In genomic region chr1:116401646-116402176, GRCh38 we compare ENCODE assay signal across 26 cellular contexts. TPM values are rescaled to one million over a fixed set of nuclear protein-coding genes. Genes with fewer than 3 reads are reported as not detected.
DNase-seq lines count a peak whose midpoint lies in the region; ATAC-seq and TF ChIP-seq lines count a peak whose summit lies in the region.
"Had no signal": no experiment of that assay in that cellular context is flagged by ENCODE, and none has a peak within 500 bp of the region (broad histone marks: within the 10 kb centered on the region; RNA-seq: fewer than 3 reads in every experiment).

No MANE protein-coding gene starts in this region.

- peak overlapping the region; percentile 23 for H3K27ac ChIP-seq in naive thymus-derived CD4-positive, alpha-beta T cell (ENCODE audit: low read depth, low read length)
- no peak overlapping the region for H3K27ac ChIP-seq in ascending aorta
- H3K27ac ChIP-seq: BLaER1, HL-60, psoas muscle, SJSA1 had no signal

- H3K9me3 ChIP-seq in Caco-2 (no peaks in the 10 kb centered on the region), ascending aorta (no peaks in the 10 kb centered on the region)
- H3K9me3 ChIP-seq in naive thymus-derived CD4-positive, alpha-beta T cell (ENCODE audit: control insufficient read depth in 2 of 3, low read length in 3 of 3) = no peaks in the 10 kb centered on the region
- H3K9me3 ChIP-seq: BLaER1, Peyer's patch, psoas muscle, SJSA1 had no signal

- no peaks in the 10 kb centered on the region for H3K27me3 Mint-ChIP-seq in activated naive CD4-positive, alpha-beta T cell treated with anti-CD3 and anti-CD28 coated beads, Interleukin-2, amount 50 U/mL, for 24 hours
- no peaks in the 10 kb centered on the region for H3K27me3 Mint-ChIP-seq in Caco-2 (ENCODE audit: insufficient read depth, unreplicated experiment)
- H3K27me3 Mint-ChIP-seq in activated T-helper 2 cell treated with anti-CD3 and anti-CD28 coated beads, Interferon-gamma antibody, Interleukin-2, Interleukin-4, amounts not matched to agents 10 μg/mL and 5 μg/mL and 100 μg/mL, durations not matched to agents 14 hours and 24 hours and 36 hours (ENCODE audit: low read depth) = no peaks in the 10 kb centered on the region
- no peaks in the 10 kb centered on the region for H3K27me3 Mint-ChIP-seq in naive thymus-derived CD4-positive, alpha-beta T cell
- H3K27me3 Mint-ChIP-seq: central memory CD8-positive, alpha-beta T cell had no signal

- H3K36me3 Mint-ChIP-seq in activated naive CD4-positive, alpha-beta T cell treated with anti-CD3 and anti-CD28 coated beads, Interleukin-2, amount 50 U/mL, for 24 hours = peaks cover 37% of the 10 kb centered on the region
- peaks cover 96% of the 10 kb centered on the region for H3K36me3 Mint-ChIP-seq in Caco-2 (ENCODE audit: insufficient read depth, unreplicated experiment)
- peaks cover 96% of the 10 kb centered on the region for H3K36me3 Mint-ChIP-seq in activated T-helper 2 cell treated with anti-CD3 and anti-CD28 coated beads, Interferon-gamma antibody, Interleukin-2, Interleukin-4, amounts not matched to agents 10 μg/mL and 5 μg/mL and 100 μg/mL, durations not matched to agents 14 hours and 24 hours and 36 hours (ENCODE audit: low read depth)
- H3K36me3 Mint-ChIP-seq in naive thymus-derived CD4-positive, alpha-beta T cell = peaks cover 42 to 97% (median 70%) of the 10 kb centered on the region in 5 donors

- H3K27me3 ChIP-seq in Caco-2 (replicated peaks; ENCODE audit: control insufficient read depth, insufficient read depth, low read length) (no peaks in the 10 kb centered on the region), ascending aorta (no peaks in the 10 kb centered on the region)
- H3K27me3 ChIP-seq in naive thymus-derived CD4-positive, alpha-beta T cell (ENCODE audit: control insufficient read depth in 2 of 2, insufficient read depth in 2 of 2, low read length in 2 of 2) = no peaks in the 10 kb centered on the region
- H3K27me3 ChIP-seq: BLaER1, Peyer's patch, SJSA1 had no signal

- H3K4me1 Mint-ChIP-seq in activated naive CD4-positive, alpha-beta T cell treated with anti-CD3 and anti-CD28 coated beads, Interleukin-2, amount 50 U/mL, for 24 hours = peaks cover 45% of the 10 kb centered on the region
- H3K4me1 Mint-ChIP-seq in Caco-2 (ENCODE audit: low read depth, unreplicated experiment) = peaks cover 7% of the 10 kb centered on the region
- H3K4me1 Mint-ChIP-seq in activated T-helper 2 cell treated with anti-CD3 and anti-CD28 coated beads, Interferon-gamma antibody, Interleukin-2, Interleukin-4, amounts not matched to agents 10 μg/mL and 5 μg/mL and 100 μg/mL, durations not matched to agents 14 hours and 24 hours and 36 hours (ENCODE audit: low read depth) = peaks cover 5% of the 10 kb centered on the region
- peaks cover 13 to 57% (median 34%) of the 10 kb centered on the region in 7 donors for H3K4me1 Mint-ChIP-seq in naive thymus-derived CD4-positive, alpha-beta T cell

- in situ Hi-C loops in ACHN (cut with HindIII; ENCODE audit: low pct_ligation_motif_present, low pct_unique_long_range_greater_than_20kb, low sequenced_read_pairs) = no loop called here

- no TSS peak for BruUV-seq in Caco-2 (replicated peaks; lab: Mats Ljungman, UMichigan)

- intact Hi-C loops in Caco-2 (cut with micrococcal nuclease; ENCODE audit: unreplicated experiment) = no loop called here
- intact Hi-C loops in activated T-helper 2 cell treated with anti-CD3 and anti-CD28 coated beads, Interferon-gamma antibody, Interleukin-2, Interleukin-4, amounts not matched to agents 10 μg/mL and 5 μg/mL and 100 μg/mL, durations not matched to agents 14 hours and 24 hours and 36 hours (cut with micrococcal nuclease) = no loop called here
- intact Hi-C loops in naive thymus-derived CD4-positive, alpha-beta T cell (cut with micrococcal nuclease) = loop anchor here in 1 of 2 donors (2.0 kb wide), 1 partner anchor 25 kb away; no protein-coding TSS in a partner anchor
- intact Hi-C loops in ascending aorta (cut with DNase I) = no loop called here

- POLR2A ChIA-PET in Caco-2 (lab: Charles Lee) = no interaction called here
- POLR2A ChIA-PET in naive thymus-derived CD4-positive, alpha-beta T cell (lab: Charles Lee) = interaction anchor here (0.9 to 1.6 kb wide), 8 partner anchors 8 to 80 kb away, joined by 3 to 4 read pairs (median 4); no protein-coding TSS in a partner anchor

- no peak overlapping the region for H3K4me3 ChIP-seq in Caco-2 (ENCODE audit: low read depth, low read length)
- H3K4me3 ChIP-seq in naive thymus-derived CD4-positive, alpha-beta T cell (ENCODE audit: low read length) = no peak overlapping the region
- no peak overlapping the region for H3K4me3 ChIP-seq in ascending aorta
- H3K4me3 ChIP-seq: BLaER1, Peyer's patch, psoas muscle, SJSA1, skin epidermis had no signal

- peak overlapping the region; percentile 68 for H3K27ac Mint-ChIP-seq in activated naive CD4-positive, alpha-beta T cell treated with anti-CD3 and anti-CD28 coated beads, Interleukin-2, amount 50 U/mL, for 24 hours
- no peak overlapping the region for H3K27ac Mint-ChIP-seq in Caco-2 (ENCODE audit: unreplicated experiment)
- H3K27ac Mint-ChIP-seq in activated T-helper 2 cell treated with anti-CD3 and anti-CD28 coated beads, Interferon-gamma antibody, Interleukin-2, Interleukin-4, amounts not matched to agents 10 μg/mL and 5 μg/mL and 100 μg/mL, durations not matched to agents 14 hours and 24 hours and 36 hours = peak overlapping the region; percentile 6
- peak overlapping the region in 7 of 9 donors; percentile 49 to 86 (median 67) for H3K27ac Mint-ChIP-seq in naive thymus-derived CD4-positive, alpha-beta T cell

- H3K36me3 ChIP-seq in Caco-2 (ENCODE audit: control insufficient read depth, insufficient read depth, low read length) = peaks cover 6% of the 10 kb centered on the region
- peaks cover 58 to 100% (median 64%) of the 10 kb centered on the region in 3 experiments for H3K36me3 ChIP-seq in naive thymus-derived CD4-positive, alpha-beta T cell (ENCODE audit: control insufficient read depth in 2 of 3, insufficient read depth in 3 of 3, low read length in 3 of 3)
- H3K36me3 ChIP-seq in ascending aorta = peaks cover 94 to 100% of the 10 kb centered on the region in 2 donors

- TF ChIP-seq CTCF in Caco-2 (IDR thresholded peaks at IDR 0.05; ENCODE audit: insufficient read depth in 1 of 2, low read depth in 1 of 2, low read length in 1 of 2, severe bottlenecking in 1 of 2, unreplicated experiment in 1 of 2) (no peak), ascending aorta (IDR thresholded peaks at IDR 0.05) (no peak)

- H3K4me1 ChIP-seq in Caco-2 = peaks cover 5% of the 10 kb centered on the region; the same call in 1 of the 2 replicates
- H3K4me1 ChIP-seq in naive thymus-derived CD4-positive, alpha-beta T cell (ENCODE audit: control insufficient read depth in 2 of 2, insufficient read depth in 2 of 2, low read length in 2 of 2) = peaks cover 3 to 5% of the 10 kb centered on the region in 2 donors
- H3K4me1 ChIP-seq in ascending aorta = no peaks in the 10 kb centered on the region
- H3K4me1 ChIP-seq: BLaER1, Peyer's patch, psoas muscle, SJSA1 had no signal

- H3K9me3 Mint-ChIP-seq in activated naive CD4-positive, alpha-beta T cell treated with anti-CD3 and anti-CD28 coated beads, Interleukin-2, amount 50 U/mL, for 24 hours = no peaks in the 10 kb centered on the region
- H3K9me3 Mint-ChIP-seq in Caco-2 (ENCODE audit: unreplicated experiment) = no peaks in the 10 kb centered on the region
- H3K9me3 Mint-ChIP-seq in activated T-helper 2 cell treated with anti-CD3 and anti-CD28 coated beads, Interferon-gamma antibody, Interleukin-2, Interleukin-4, amounts not matched to agents 10 μg/mL and 5 μg/mL and 100 μg/mL, durations not matched to agents 14 hours and 24 hours and 36 hours = no peaks in the 10 kb centered on the region
- H3K9me3 Mint-ChIP-seq in naive thymus-derived CD4-positive, alpha-beta T cell = no peaks in the 10 kb centered on the region
- H3K9me3 Mint-ChIP-seq: central memory CD8-positive, alpha-beta T cell; T-helper 1 cell treated with Interleukin-12 subunit alpha and Interleukin-12 subunit beta and Interleukin-4 antibody, amounts not matched to agents 30 μg/mL and 1 μg/mL, for 36 hours had no signal

- H3K4me3 Mint-ChIP-seq in activated naive CD4-positive, alpha-beta T cell treated with anti-CD3 and anti-CD28 coated beads, Interleukin-2, amount 50 U/mL, for 24 hours = no peak overlapping the region
- no peak overlapping the region for H3K4me3 Mint-ChIP-seq in Caco-2 (ENCODE audit: unreplicated experiment)
- no peak overlapping the region for H3K4me3 Mint-ChIP-seq in activated T-helper 2 cell treated with anti-CD3 and anti-CD28 coated beads, Interferon-gamma antibody, Interleukin-2, Interleukin-4, amounts not matched to agents 10 μg/mL and 5 μg/mL and 100 μg/mL, durations not matched to agents 14 hours and 24 hours and 36 hours (ENCODE audit: low read depth)
- no peak overlapping the region for H3K4me3 Mint-ChIP-seq in naive thymus-derived CD4-positive, alpha-beta T cell
- H3K4me3 Mint-ChIP-seq: central memory CD8-positive, alpha-beta T cell; T-helper 1 cell treated with Interleukin-12 subunit alpha and Interleukin-12 subunit beta and Interleukin-4 antibody, amounts not matched to agents 30 μg/mL and 1 μg/mL, for 36 hours had no signal

- no peak for DNase-seq in activated naive CD4-positive, alpha-beta T cell (lab: John Stamatoyannopoulos, UW)
- DNase-seq in Caco-2 = peak; percentile 10 to 42
- DNase-seq in activated T-helper 2 cell treated with anti-CD3 and anti-CD28 coated beads, Interferon-gamma antibody, Interleukin-2, Interleukin-4, amounts not matched to agents 10 μg/mL and 5 μg/mL and 100 μg/mL, durations not matched to agents 14 hours and 24 hours and 36 hours (ENCODE audit: low spot score) = no peak
- no peak for DNase-seq in naive thymus-derived CD4-positive, alpha-beta T cell
- DNase-seq in activated gamma-delta T cell (lab: John Stamatoyannopoulos, UW) = no peak
- no peak for DNase-seq in ACHN
- no peak for DNase-seq in ascending aorta (ENCODE audit: low spot score in 2 of 2)
- DNase-seq: activated CD4-positive, alpha-beta T cell treated with anti-CD3 and anti-CD28 coated beads for 4 hours; activated effector memory CD4-positive, alpha-beta T cell treated with anti-CD3 and anti-CD28 coated beads, Interleukin-2, amount 50 U/mL, for 16 hours; DMS 273 treated with DMSO at 0.1 percent for 48 hours; glutamatergic neuron; HCEC 1CT; kidney glomerular epithelial cell; NCI-H1105; NCI-H1930; NCI-H526 treated with DMSO at 0.1 percent for 48 hours; Peyer's patch; psoas muscle; stimulated activated CD4-positive, alpha-beta T cell treated with anti-CD3 and anti-CD28 coated beads, Interleukin-2, amount 100 ng/mL, for 24 hours had no signal

- ATAC-seq in naive thymus-derived CD4-positive, alpha-beta T cell = no peak
- ATAC-seq: psoas muscle had no signal

- CTCF ChIA-PET in Caco-2 (lab: Charles Lee) = interaction anchor here (2.1 to 2.6 kb wide), 2 partner anchors 83 to 97 kb away, joined by 8 to 10 read pairs; no protein-coding TSS in a partner anchor
- CTCF ChIA-PET in naive thymus-derived CD4-positive, alpha-beta T cell (lab: Charles Lee) = interaction anchor here (1.2 to 1.7 kb wide), 4 partner anchors 9 to 262 kb away, joined by 4 to 7 read pairs (median 6); no protein-coding TSS in a partner anchor

RNA-seq across cellular contexts. Expression of gene ATP1A1, which starts 28.7 kb away (rescaled TPM):
- total RNA-seq in Caco-2 (2022) (479 and 508 TPM in 2 replicates), ascending aorta (255 TPM)
- 196 and 200 TPM in 2 replicates for total RNA-seq in activated T-helper 2 cell treated with anti-CD3 and anti-CD28 coated beads, Interferon-gamma antibody, Interleukin-2, Interleukin-4, amounts not matched to agents 10 μg/mL and 5 μg/mL and 100 μg/mL, durations not matched to agents 14 hours and 24 hours and 36 hours
- total RNA-seq in naive thymus-derived CD4-positive, alpha-beta T cell = 100 to 1,000 TPM; 228 to 315 (median 287) TPM
- 10 to 100 TPM; 75.0 to 86.0 TPM for polyA plus RNA-seq in naive thymus-derived CD4-positive, alpha-beta T cell

Comparison
In these comparisons a context has a peak if more than half of its experiments do, and no peak if none do; other contexts are left out.
1. DNase-seq: peak in Caco-2 (2 of 2); none in activated naive CD4-positive, alpha-beta T cell (0 of 4), activated T-helper 2 cell treated with anti-CD3 and anti-CD28 coated beads, Interferon-gamma antibody, Interleukin-2, Interleukin-4, amounts not matched to agents 10 μg/mL and 5 μg/mL and 100 μg/mL, durations not matched to agents 14 hours and 24 hours and 36 hours (single experiment), naive thymus-derived CD4-positive, alpha-beta T cell (0 of 9), activated gamma-delta T cell (single experiment), ACHN (single experiment) and ascending aorta (0 of 2).